In the genomic region with DNA sequence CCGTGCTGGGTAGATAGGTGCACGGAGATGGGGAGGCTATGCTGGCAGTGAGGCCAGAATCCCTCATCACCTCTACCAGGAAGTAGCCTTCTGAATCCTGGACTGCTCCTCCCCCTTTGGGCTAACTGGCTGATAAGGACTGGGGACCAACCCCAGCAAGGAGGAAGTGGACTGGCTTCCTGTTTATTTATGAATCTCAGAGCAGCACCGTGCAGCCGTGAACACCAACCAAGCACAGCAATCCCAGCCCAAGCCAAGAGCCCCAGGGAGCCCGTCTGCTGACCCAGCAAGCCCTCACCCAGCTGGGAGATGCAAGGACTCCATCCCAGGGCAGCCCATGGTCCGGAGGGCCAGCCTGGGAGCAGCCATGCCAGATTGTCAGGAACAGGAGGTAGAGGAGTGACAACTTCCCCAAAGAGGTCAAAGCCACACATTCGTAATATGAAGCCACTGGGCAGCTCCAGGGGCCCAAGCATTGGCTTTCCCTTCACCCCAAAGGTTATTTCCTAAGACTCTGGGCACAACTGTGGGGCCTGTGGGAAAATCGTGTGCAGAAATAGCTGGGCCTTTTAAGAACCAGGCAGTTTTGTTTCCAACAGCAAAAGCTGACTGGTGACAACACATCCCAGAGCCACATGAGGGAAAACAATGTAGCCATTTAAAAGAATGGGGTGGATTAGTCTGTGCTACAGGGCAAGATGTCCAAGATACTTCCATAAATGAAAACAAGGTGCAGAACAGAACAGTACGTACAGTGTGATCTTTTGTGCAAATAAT, we compare ENCODE assay signal across 8 cellular contexts. TPM values are rescaled to one million over a fixed set of nuclear protein-coding genes. Genes with fewer than 3 reads are reported as not detected.
DNase-seq lines count a peak whose midpoint lies in the region; ATAC-seq and TF ChIP-seq lines count a peak whose summit lies in the region.

No MANE protein-coding gene starts in this region.

- peak overlapping the region; percentile 37 for H3K4me3 ChIP-seq in SJCRH30
- no peak overlapping the region for H3K4me3 ChIP-seq in gastroesophageal sphincter

- no peak for ATAC-seq in activated CD4-positive, alpha-beta T cell treated with anti-CD3 and anti-CD28 coated beads for 36 hours
- ATAC-seq in gastroesophageal sphincter: no peak
- ATAC-seq in sciatic nerve: peak; percentile 51

- H3K27me3 ChIP-seq in SJCRH30 (no peaks in the 10 kb centered on the region), gastroesophageal sphincter (no peaks in the 10 kb centered on the region)

- H3K36me3 Mint-ChIP-seq in activated CD4-positive, alpha-beta T cell treated with anti-CD3 and anti-CD28 coated beads for 36 hours (ENCODE audit: low read depth): no peaks in the 10 kb centered on the region

- H3K4me3 Mint-ChIP-seq in activated CD4-positive, alpha-beta T cell treated with anti-CD3 and anti-CD28 coated beads for 36 hours: no peak overlapping the region

- no peak for DNase-seq in activated CD4-positive, alpha-beta T cell treated with anti-CD3 and anti-CD28 coated beads for 36 hours
- no peak for DNase-seq in activated CD4-positive, alpha-beta T cell treated with anti-CD3 and anti-CD28 coated beads, Interleukin-2, amount 50 U/mL, for 4 hours
- DNase-seq in SJCRH30 (peak; percentile 29 to 66), sciatic nerve (ENCODE audit: low spot score) (no peak), NCI-H2081 (lab: John Stamatoyannopoulos, UW) (no peak), 8988T (no peak)
- DNase-seq in stimulated activated CD4-positive, alpha-beta T cell treated with anti-CD3 and anti-CD28 coated beads, Interleukin-12 subunit alpha, Interleukin-12 subunit beta, amount 100 ng/mL, for 4 hours: no peak

- H3K27ac ChIP-seq in SJCRH30 (peak overlapping the region; percentile 18), gastroesophageal sphincter (peak overlapping the region in 3 of 4 donors; percentile 76 to 80 (median 77))

- TF ChIP-seq CTCF in gastroesophageal sphincter (IDR thresholded peaks at IDR 0.05): no peak

- H3K36me3 ChIP-seq in SJCRH30 (no peaks in the 10 kb centered on the region), gastroesophageal sphincter (no peaks in the 10 kb centered on the region)

- no peaks in the 10 kb centered on the region for H3K9me3 Mint-ChIP-seq in activated CD4-positive, alpha-beta T cell treated with anti-CD3 and anti-CD28 coated beads for 36 hours (ENCODE audit: low read depth)

- WGBS in gastroesophageal sphincter (ENCODE audit: low coverage in 1 of 2), 2 donors: 46 to 59% methylated on average over 3 to 4 of the region's 9 CpGs

- H3K4me1 ChIP-seq in SJCRH30: peaks cover 14% of the 10 kb centered on the region
- H3K4me1 ChIP-seq in gastroesophageal sphincter: peaks cover 0 to 60% (median 14%) of the 10 kb centered on the region in 3 donors

- no peak for TF ChIP-seq POLR2A in gastroesophageal sphincter (IDR thresholded peaks at IDR 0.05)

- intact Hi-C loops in activated CD4-positive, alpha-beta T cell treated with anti-CD3 and anti-CD28 coated beads for 36 hours (cut with DNase I, micrococcal nuclease): no loop called here
- intact Hi-C loops in sciatic nerve (cut with DNase I): no loop called here

- CTCF ChIA-PET in activated CD4-positive, alpha-beta T cell treated with anti-CD3 and anti-CD28 coated beads for 36 hours (lab: Charles Lee): interaction anchor here (0.6 to 5.3 kb wide), 12 partner anchors 8 to 1869 kb away, joined by 3 to 49 read pairs (median 4); no protein-coding TSS in a partner anchor

- H3K9me3 ChIP-seq in SJCRH30 (replicated peaks) (no peaks in the 10 kb centered on the region), gastroesophageal sphincter (no peaks in the 10 kb centered on the region)

- no peak for TF ChIP-seq EP300 in gastroesophageal sphincter (IDR thresholded peaks at IDR 0.05)

- peak overlapping the region; percentile 16 for H3K27ac Mint-ChIP-seq in activated CD4-positive, alpha-beta T cell treated with anti-CD3 and anti-CD28 coated beads for 36 hours

- peaks cover 54% of the 10 kb centered on the region for H3K4me1 Mint-ChIP-seq in activated CD4-positive, alpha-beta T cell treated with anti-CD3 and anti-CD28 coated beads for 36 hours

- POLR2A ChIA-PET in activated CD4-positive, alpha-beta T cell treated with anti-CD3 and anti-CD28 coated beads for 36 hours (lab: Charles Lee): no interaction called here

- no peaks in the 10 kb centered on the region for H3K27me3 Mint-ChIP-seq in activated CD4-positive, alpha-beta T cell treated with anti-CD3 and anti-CD28 coated beads for 36 hours

RNA-seq across cellular contexts. Expression of gene PHB1, which starts 23.9 kb away (rescaled TPM):
- 100 to 1,000 TPM; 346 to 350 TPM for total RNA-seq in activated CD4-positive, alpha-beta T cell treated with anti-CD3 and anti-CD28 coated beads for 36 hours
- 240 and 249 TPM in 2 replicates for total RNA-seq in SJCRH30 (2014; rRNA removed; shearing (Covaris generic))
- 100 to 1,000 TPM in 3 of 4 donors, 10 to 100 TPM in 1; 98.7 to 108 (median 102) TPM for total RNA-seq in gastroesophageal sphincter
- 93.5 TPM for total RNA-seq in sciatic nerve

RNA-seq across cellular contexts. Expression of gene ZNF652, which starts 28.7 kb away (rescaled TPM):
- total RNA-seq in activated CD4-positive, alpha-beta T cell treated with anti-CD3 and anti-CD28 coated beads for 36 hours: 1 to 10 TPM; 5.2 to 7.0 TPM
- total RNA-seq in SJCRH30 (2014; rRNA removed; shearing (Covaris generic)): 28.2 and 29.2 TPM in 2 replicates
- total RNA-seq in gastroesophageal sphincter (100 to 1,000 TPM in 2 of 4 donors, 10 to 100 TPM in 2; 56.0 to 124 (median 92.2) TPM), sciatic nerve (60.9 TPM)

Comparison
In these comparisons a context has a peak if more than half of its experiments do, and no peak if none do; other contexts are left out.
1. DNase-seq: peak in SJCRH30 (2 of 2); none in activated CD4-positive, alpha-beta T cell treated with anti-CD3 and anti-CD28 coated beads for 36 hours (single experiment), activated CD4-positive, alpha-beta T cell treated with anti-CD3 and anti-CD28 coated beads, Interleukin-2, amount 50 U/mL, for 4 hours (0 of 2), sciatic nerve (single experiment), stimulated activated CD4-positive, alpha-beta T cell treated with anti-CD3 and anti-CD28 coated beads, Interleukin-12 subunit alpha, Interleukin-12 subunit beta, amount 100 ng/mL, for 4 hours (single experiment), NCI-H2081 (0 of 2) and 8988T (single experiment).